Comparison of ENCODE assay signal across 35 cellular contexts in the genomic region with DNA sequence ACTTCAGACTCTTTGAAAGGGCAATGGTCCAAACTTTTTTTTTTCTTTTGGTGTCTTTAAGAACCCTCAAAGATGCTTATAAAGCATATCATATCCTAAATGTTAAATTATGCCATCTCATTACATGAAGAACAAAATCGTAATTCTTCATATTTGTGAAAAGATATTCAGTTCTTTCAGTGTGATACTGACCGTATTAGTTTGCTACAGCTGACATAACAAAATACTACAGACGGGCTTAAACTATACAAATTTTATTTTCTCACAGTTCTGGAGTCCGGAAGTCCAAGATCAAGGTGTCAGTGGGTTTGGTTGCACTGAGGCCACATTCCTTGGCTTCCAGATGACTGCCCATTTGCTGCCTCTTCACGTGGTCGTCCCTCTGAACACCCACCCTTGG.
A peak's percentile ranks its signal among the peaks of the same experiment; 100 is the strongest.
DNase-seq lines count a peak whose midpoint lies in the region; ATAC-seq, FAIRE-seq and TF ChIP-seq lines count a peak whose summit lies in the region.
"Had no signal": no experiment of that assay in that cellular context is flagged by ENCODE, and none has a peak within 500 bp of the region (broad histone marks: within the 10 kb centered on the region; RNA-seq: fewer than 3 reads in every experiment).

No MANE protein-coding gene starts in this region.

- H3K27ac Mint-ChIP-seq in GM23338 = no peak overlapping the region
- H3K27ac Mint-ChIP-seq: B cell; CD14-positive monocyte; CD4-positive, alpha-beta memory T cell; CD4-positive, alpha-beta T cell; CD4-positive, CD25-positive, alpha-beta regulatory T cell; CD8-positive, alpha-beta memory T cell; CD8-positive, alpha-beta T cell had no signal

- BruUV-seq in HepG2 (replicated peaks; lab: Mats Ljungman, UMichigan) (no TSS peak), K562 (replicated peaks; lab: Mats Ljungman, UMichigan) (no TSS peak)

- TF ChIP-seq CTCF in HepG2 (CRISPR knock-in tag; IDR thresholded peaks at IDR 0.05) (no peak), right lobe of liver (IDR thresholded peaks at IDR 0.05) (no peak), GM23338 (conservative IDR thresholded peaks at IDR 0.05; ENCODE audit: low read depth in 2 of 2) (no peak), K562 (IDR thresholded peaks at IDR 0.05 in 2 of 3, conservative IDR thresholded peaks at IDR 0.05 in 1 of 3; ENCODE audit: insufficient read depth in 2 of 3, low read depth in 1 of 3, low read length in 3 of 3) (no peak)

- no peak overlapping the region for H3K9ac ChIP-seq in HepG2 (ENCODE audit: insufficient read depth, low read depth, low read length)
- H3K9ac ChIP-seq in K562 (ENCODE audit: insufficient read depth in 1 of 2, low read depth in 2 of 2, low read length in 2 of 2) = no peak overlapping the region
- H3K9ac ChIP-seq: BLaER1; BLaER1 treated with 17β-estradiol and CSF1 and Interleukin-3, amounts not matched to agents 10 nM and 100 nM had no signal

- H3K4me3 ChIP-seq in HepG2 (replicated peaks in 1 of 3; ENCODE audit: insufficient read depth in 1 of 3, low read depth in 2 of 3, low read length in 3 of 3) = no peak overlapping the region
- H3K4me3 ChIP-seq in right lobe of liver = no peak overlapping the region
- H3K4me3 ChIP-seq in GM23338 = no peak overlapping the region
- H3K4me3 ChIP-seq in K562 = no peak overlapping the region
- no peak overlapping the region for H3K4me3 ChIP-seq in effector memory CD4-positive, alpha-beta T cell (ENCODE audit: insufficient read depth, low read depth, low read length, poor library complexity, severe bottlenecking)
- H3K4me3 ChIP-seq: A549; BLaER1; BLaER1 treated with 17β-estradiol and CSF1 and Interleukin-3, amounts not matched to agents 10 nM and 100 nM had no signal

- DNase-seq in HepG2 (ENCODE audit: low spot score) = no peak
- no peak for DNase-seq in right lobe of liver
- DNase-seq in GM23338 (ENCODE audit: low spot score) = no peak
- no peak for DNase-seq in K562 (ENCODE audit: extremely low read depth in 1 of 4, low spot score in 3 of 4)
- DNase-seq in effector memory CD4-positive, alpha-beta T cell = no peak
- DNase-seq: 8988T; ACHN; AML-193; BE2C; C1 segment of cervical spinal cord; Caco-2; Calu3; CD4-positive, alpha-beta memory T cell; CD4-positive, alpha-beta T cell; CD4-positive, CD25-positive, alpha-beta regulatory T cell; CD8-positive, alpha-beta memory T cell; CD8-positive, alpha-beta T cell; COR-L47; DMS 273 treated with DMSO at 0.1 percent for 48 hours; DMS153; DMS53; DMS79; DMS79 treated with DMSO at 0.1 percent for 48 hours; DND-41; EL had no signal

- H3K27me3 ChIP-seq in HepG2 (ENCODE audit: control insufficient read depth in 1 of 2, insufficient read depth in 2 of 2, low read length in 2 of 2) (no peaks in the 10 kb centered on the region), right lobe of liver (no peaks in the 10 kb centered on the region), GM23338 (ENCODE audit: insufficient read depth) (no peaks in the 10 kb centered on the region), K562 (ENCODE audit: control insufficient read depth in 2 of 2, insufficient read depth in 2 of 2, low read length in 2 of 2) (no peaks in the 10 kb centered on the region)
- no peaks in the 10 kb centered on the region for H3K27me3 ChIP-seq in effector memory CD4-positive, alpha-beta T cell (replicated peaks; ENCODE audit: control insufficient read depth, insufficient read depth, low read length, poor library complexity, severe bottlenecking)
- H3K27me3 ChIP-seq: BE2C; BLaER1; BLaER1 treated with 17β-estradiol and CSF1 and Interleukin-3, amounts not matched to agents 10 nM and 100 nM had no signal

- H3K4me2 ChIP-seq in HepG2 (ENCODE audit: low read depth, low read length) (no peak overlapping the region), GM23338 (no peak overlapping the region), K562 (ENCODE audit: insufficient read depth, low read length) (no peak overlapping the region)
- H3K4me2 ChIP-seq: A549; BLaER1; BLaER1 treated with 17β-estradiol and CSF1 and Interleukin-3, amounts not matched to agents 10 nM and 100 nM had no signal

- no peak for TF ChIP-seq EP300 in HepG2 (IDR thresholded peaks at IDR 0.05; ENCODE audit: low read depth in 2 of 2, low read length in 2 of 2)
- no peak for TF ChIP-seq EP300 in HepG2 (CRISPR knock-in tag; IDR thresholded peaks at IDR 0.05; ENCODE audit: borderline replicate concordance)
- TF ChIP-seq EP300 in K562 (IDR thresholded peaks at IDR 0.05; ENCODE audit: low read length) = no peak

- CTCF ChIA-PET in HepG2 (lab: Yijun Ruan, JAX; ENCODE audit: low intra/inter-chr PET ratio, low total read pairs) (no interaction called here), K562 (lab: Yijun Ruan, JAX; ENCODE audit: low intra/inter-chr PET ratio) (no interaction called here)

- WGBS in HepG2 (ENCODE audit: low lambda C conversion rate) = 25% methylated on average over 6 of the region's 6 CpGs
- 86% methylated on average over 6 of the region's 6 CpGs for WGBS in right lobe of liver (ENCODE audit: insufficient coverage, low coverage, low lambda C conversion rate, missing lambda C conversion rate)
- WGBS in K562 (ENCODE audit: insufficient coverage, low coverage, missing lambda C conversion rate) = 31% methylated on average over 6 of the region's 6 CpGs

- ATAC-seq in HepG2 = no peak
- ATAC-seq in right lobe of liver = no peak
- ATAC-seq in GM23338 = no peak
- ATAC-seq in K562 = no peak
- ATAC-seq in GM21423 (IDR thresholded peaks at IDR 0.05; ENCODE audit: unreplicated experiment) = no peak
- ATAC-seq: A549; CD8-positive, alpha-beta T cell had no signal

- no peak for FAIRE-seq in HepG2 (lab: Jason Lieb, UNC)
- no peak for FAIRE-seq in K562 (lab: Jason Lieb, UNC)
- FAIRE-seq: A204.1, A549, D721Med had no signal

- POLR2A ChIA-PET in HepG2 (lab: Yijun Ruan, JAX) (no interaction called here), K562 (lab: Yijun Ruan, JAX) (no interaction called here)

- no peaks in the 10 kb centered on the region for H3K4me1 Mint-ChIP-seq in GM23338
- H3K4me1 Mint-ChIP-seq: B cell; CD14-positive monocyte; CD4-positive, alpha-beta memory T cell; CD4-positive, CD25-positive, alpha-beta regulatory T cell; CD8-positive, alpha-beta memory T cell had no signal

- intact Hi-C loops in HepG2 (cut with micrococcal nuclease; ENCODE audit: unreplicated experiment) = no loop called here
- intact Hi-C loops in right lobe of liver (cut with DNase I) = no loop called here
- intact Hi-C loops in K562 (cut with micrococcal nuclease) = no loop called here

- H3K4me1 ChIP-seq in HepG2 (ENCODE audit: insufficient read depth, low read length) = no peaks in the 10 kb centered on the region
- H3K4me1 ChIP-seq in right lobe of liver = no peaks in the 10 kb centered on the region
- no peaks in the 10 kb centered on the region for H3K4me1 ChIP-seq in GM23338 (ENCODE audit: insufficient read depth)
- no peaks in the 10 kb centered on the region for H3K4me1 ChIP-seq in K562 (replicated peaks in 1 of 2; ENCODE audit: control insufficient read depth in 2 of 2, insufficient read depth in 2 of 2, low read length in 2 of 2)
- H3K4me1 ChIP-seq in effector memory CD4-positive, alpha-beta T cell (ENCODE audit: control insufficient read depth, insufficient read depth, low read length, poor library complexity, severe bottlenecking) = no peaks in the 10 kb centered on the region
- H3K4me1 ChIP-seq: A549, BE2C, BLaER1, Caco-2 had no signal

- TF ChIP-seq RAD21 in HepG2 (CRISPR knock-in tag; IDR thresholded peaks at IDR 0.05) (no peak), K562 (CRISPR knock-in tag; conservative IDR thresholded peaks at IDR 0.05 in 1 of 2, IDR thresholded peaks at IDR 0.05 in 1 of 2) (no peak)

- peaks cover 8% of the 10 kb centered on the region for H3K36me3 Mint-ChIP-seq in GM23338 (ENCODE audit: low read depth)
- H3K36me3 Mint-ChIP-seq: CD14-positive monocyte; CD4-positive, alpha-beta memory T cell; CD4-positive, CD25-positive, alpha-beta regulatory T cell; CD8-positive, alpha-beta memory T cell; CD8-positive, alpha-beta T cell had no signal

- H3K79me2 ChIP-seq in HepG2 (ENCODE audit: insufficient read depth, low read length) (no peaks in the 10 kb centered on the region), GM23338 (replicated peaks; ENCODE audit: insufficient read depth) (no peaks in the 10 kb centered on the region), K562 (ENCODE audit: control insufficient read depth, insufficient read depth, low read length) (no peaks in the 10 kb centered on the region)

- TF ChIP-seq POLR2A in HepG2 (IDR thresholded peaks at IDR 0.05; ENCODE audit: insufficient read depth in 1 of 2, low read depth in 2 of 2, low read length in 2 of 2) (no peak), right lobe of liver (IDR thresholded peaks at IDR 0.05) (no peak), K562 (conservative IDR thresholded peaks at IDR 0.05) (no peak)

- H3K9me3 ChIP-seq in HepG2 (ENCODE audit: low read length) (peaks cover 12% of the 10 kb centered on the region), right lobe of liver (no peaks in the 10 kb centered on the region), K562 (replicated peaks; ENCODE audit: control insufficient read depth, insufficient read depth, low read depth, low read length) (no peaks in the 10 kb centered on the region)
- no peaks in the 10 kb centered on the region for H3K9me3 ChIP-seq in effector memory CD4-positive, alpha-beta T cell (ENCODE audit: control insufficient read depth, low read length)
- H3K9me3 ChIP-seq: BE2C, Caco-2 had no signal

- H4K20me1 ChIP-seq in HepG2 (ENCODE audit: insufficient read depth, low read length) = no peaks in the 10 kb centered on the region
- H4K20me1 ChIP-seq in GM23338 (replicated peaks; ENCODE audit: insufficient read depth) = no peaks in the 10 kb centered on the region
- no peaks in the 10 kb centered on the region for H4K20me1 ChIP-seq in K562 (replicated peaks; ENCODE audit: control insufficient read depth, insufficient read depth, low read length)
- H4K20me1 ChIP-seq: BLaER1; BLaER1 treated with 17β-estradiol and CSF1 and Interleukin-3, amounts not matched to agents 10 nM and 100 nM had no signal

- no peaks in the 10 kb centered on the region for H3K9me2 ChIP-seq in GM23338 (ENCODE audit: insufficient read depth)

- H3K36me3 ChIP-seq in HepG2 (replicated peaks in 1 of 2; ENCODE audit: control insufficient read depth in 1 of 2, insufficient read depth in 2 of 2, low read length in 2 of 2) (no peaks in the 10 kb centered on the region), right lobe of liver (no peaks in the 10 kb centered on the region), GM23338 (ENCODE audit: insufficient read depth) (no peaks in the 10 kb centered on the region), K562 (ENCODE audit: control insufficient read depth, insufficient read depth, low read length) (no peaks in the 10 kb centered on the region)
- no peaks in the 10 kb centered on the region for H3K36me3 ChIP-seq in effector memory CD4-positive, alpha-beta T cell (ENCODE audit: control insufficient read depth, insufficient read depth, low read length)
- H3K36me3 ChIP-seq: BE2C; BLaER1; BLaER1 treated with 17β-estradiol and CSF1 and Interleukin-3, amounts not matched to agents 10 nM and 100 nM had no signal

- no peaks in the 10 kb centered on the region for H3F3A ChIP-seq in GM23338 (replicated peaks; ENCODE audit: low read depth)

- in situ Hi-C loops in HepG2 (cut with HindIII; ENCODE audit: extremely low pct_ligation_motif_present, low pct_unique_long_range_greater_than_20kb) (no loop called here), K562 (cut with MboI) (no loop called here)

- no peaks in the 10 kb centered on the region for H3K27me3 Mint-ChIP-seq in GM23338 (ENCODE audit: insufficient read depth, low read depth, poor library complexity)
- H3K27me3 Mint-ChIP-seq: B cell; CD4-positive, alpha-beta memory T cell; CD4-positive, alpha-beta T cell; CD4-positive, CD25-positive, alpha-beta regulatory T cell had no signal

- peaks cover 19% of the 10 kb centered on the region for H3K9me3 Mint-ChIP-seq in GM23338

- H3K27ac ChIP-seq in HepG2 (ENCODE audit: extremely low read length, insufficient read depth, low read length) (no peak overlapping the region), right lobe of liver (no peak overlapping the region), GM23338 (ENCODE audit: low read depth) (no peak overlapping the region), K562 (ENCODE audit: extremely low read depth, low read depth, low read length) (no peak overlapping the region)
- no peak overlapping the region for H3K27ac ChIP-seq in effector memory CD4-positive, alpha-beta T cell (ENCODE audit: insufficient read depth, low read length, poor library complexity, severe bottlenecking)
- H3K27ac ChIP-seq: 22Rv1; A549; BLaER1; BLaER1 treated with 17β-estradiol and CSF1 and Interleukin-3, amounts not matched to agents 10 nM and 100 nM; C4-2B had no signal

- H3K9me1 ChIP-seq in K562 (ENCODE audit: control insufficient read depth, insufficient read depth, low read length) = no peaks in the 10 kb centered on the region

- no peak overlapping the region for H3K4me3 Mint-ChIP-seq in GM23338
- H3K4me3 Mint-ChIP-seq: B cell; CD14-positive monocyte; CD4-positive, alpha-beta memory T cell; CD4-positive, alpha-beta T cell; CD4-positive, CD25-positive, alpha-beta regulatory T cell; CD8-positive, alpha-beta memory T cell; CD8-positive, alpha-beta T cell had no signal

- no peak overlapping the region for H2AFZ ChIP-seq in HepG2 (ENCODE audit: low read length)
- H2AFZ ChIP-seq in GM23338 = 0 out of 2 replicates have a peak overlapping the region, but pooled peaks have one; percentile 28
- H2AFZ ChIP-seq in K562 (ENCODE audit: low read depth, low read length) = peak overlapping the region; percentile 29

Comparison
In these comparisons a context has a peak if more than half of its experiments do, and no peak if none do; other contexts are left out.
1. Of the 241 proteins assayed by ChIP-seq in both HepG2 and K562: peak only in HepG2: ZNF12; only in K562: none; in both: none; in neither: 240.